ENCODE assay signal across 8 cellular contexts in the genomic region with DNA sequence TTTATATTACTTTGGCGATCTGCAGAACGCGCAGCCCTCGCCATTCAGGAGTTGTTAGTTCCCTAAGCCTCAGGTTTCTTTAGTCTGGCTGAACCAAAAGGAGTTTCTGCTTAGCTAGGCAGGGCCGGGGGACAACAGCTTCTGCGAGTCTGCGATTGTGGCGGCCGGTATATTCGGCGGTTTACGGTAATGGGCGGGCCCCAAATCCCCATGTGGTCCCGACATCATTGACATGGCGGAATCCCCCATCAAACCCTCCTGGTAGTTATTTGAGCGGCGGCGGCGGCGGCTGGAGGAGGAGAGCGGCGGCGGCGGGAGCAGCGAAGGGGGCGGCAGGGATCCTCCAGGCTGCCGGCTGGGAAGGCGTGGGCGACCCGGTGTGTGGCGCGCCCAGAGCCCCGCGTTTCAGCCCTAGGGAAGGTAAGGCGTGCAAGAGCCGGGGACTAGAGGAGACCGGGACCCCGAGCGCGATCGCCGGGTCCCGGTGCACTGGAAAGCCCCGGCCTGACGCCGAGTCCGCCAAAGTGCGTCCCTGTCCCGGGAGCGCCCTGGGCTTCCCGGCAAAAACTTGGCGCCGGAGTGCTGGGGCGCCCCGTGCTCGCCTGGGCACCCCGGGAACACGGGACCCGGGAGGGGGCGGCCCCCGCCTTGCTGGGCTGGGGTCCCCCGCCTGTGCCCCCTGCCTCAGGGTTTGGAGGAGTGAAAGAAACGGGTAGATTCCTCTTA. TPM values are rescaled to one million over a fixed set of nuclear protein-coding genes. Genes with fewer than 3 reads are reported as not detected.
DNase-seq lines count a peak whose midpoint lies in the region; ATAC-seq and TF ChIP-seq lines count a peak whose summit lies in the region.

A gene (plus strand): TSS at position 227 of the 726 bp plus-strand sequence. CDS start 72,902 bp downstream, outside the sequence.

- H3K9me3 ChIP-seq in adipocyte (ENCODE audit: control insufficient read depth, low read length) (no peaks in the 10 kb centered on the region), upper lobe of left lung (no peaks in the 10 kb centered on the region)

- peaks cover 34% of the 10 kb centered on the region for H3K4me1 ChIP-seq in adipocyte (ENCODE audit: control insufficient read depth, insufficient read depth, low read length)
- peaks cover 13 to 30% (median 24%) of the 10 kb centered on the region in 4 donors for H3K4me1 ChIP-seq in upper lobe of left lung

- peak in 2 of 4 donors; percentile 51 to 70 for TF ChIP-seq EP300 in upper lobe of left lung (IDR thresholded peaks at IDR 0.05)

- no peaks in the 10 kb centered on the region for H3K27me3 ChIP-seq in adipocyte (replicated peaks; ENCODE audit: control insufficient read depth, insufficient read depth, low read length)
- H3K27me3 ChIP-seq in upper lobe of left lung = no peaks in the 10 kb centered on the region

- ATAC-seq in HG02763 (IDR thresholded peaks at IDR 0.05; ENCODE audit: unreplicated experiment) (peak; percentile 78), upper lobe of left lung (ENCODE audit: low FRiP score in 2 of 2) (peak; percentile 93 to 96)

- DNase-seq in GM12865 (ENCODE audit: low read depth) (peak; percentile 98), NCI-H1436 (lab: John Stamatoyannopoulos, UW) (peak; percentile 95), T follicular helper cell (ENCODE audit: low read depth) (peak; percentile 86), adipocyte (ENCODE audit: low read depth) (peak; percentile 97), cardiac septum (ENCODE audit: low spot score) (peak; percentile 97), posterior cingulate gyrus (peak; percentile 91 to 99 (median 94)), upper lobe of left lung (peak; percentile 93 to 97)

- peak within 1 kb of the TSS; percentile 100 for H3K9ac ChIP-seq in adipocyte (ENCODE audit: low read length)

- TF ChIP-seq CTCF in GM12865 (IDR thresholded peaks at IDR 0.05; ENCODE audit: insufficient read depth, low read depth, low read length, missing control alignments) (no peak), upper lobe of left lung (IDR thresholded peaks at IDR 0.05) (no peak)

- WGBS in upper lobe of left lung, 2 donors = 0% methylated on average over 14 to 23 of the region's 63 CpGs

- peaks cover 5% of the 10 kb centered on the region for H3K36me3 ChIP-seq in adipocyte (ENCODE audit: control insufficient read depth, insufficient read depth, low read length, severe bottlenecking)
- no peaks in the 10 kb centered on the region for H3K36me3 ChIP-seq in upper lobe of left lung

- TF ChIP-seq POLR2A in upper lobe of left lung (IDR thresholded peaks at IDR 0.05) = peak in 3 of 4 donors; percentile 91 to 95 (median 94)

- H3K4me3 ChIP-seq in GM12865 (ENCODE audit: low read depth, low read length) (peak within 1 kb of the TSS; percentile 96), adipocyte (ENCODE audit: low read length) (peak within 1 kb of the TSS; percentile 94), upper lobe of left lung (peak within 1 kb of the TSS; percentile 76 to 98 (median 87))

- H3K27ac ChIP-seq in upper lobe of left lung = peak within 1 kb of the TSS; percentile 94 to 99 (median 98)

- intact Hi-C loops in cardiac septum (cut with DNase I) (loop anchor here (2.0 to 10.0 kb wide), 9 partner anchors 38 to 385 kb away; a partner anchor contains a TSS), posterior cingulate gyrus (cut with DNase I) (loop anchor here (10.0 kb wide), 5 partner anchors 95 to 395 kb away; a partner anchor contains a TSS)

RNA-seq across cellular contexts. Expression of the gene that starts here (rescaled TPM):
- total RNA-seq in cardiac septum (139 TPM), upper lobe of left lung (100 to 1,000 TPM in 5 of 6 donors, 10 to 100 TPM in 1; 73.3 to 167 (median 119) TPM)

Comparison
In these comparisons a context has a peak if more than half of its experiments do, and no peak if none do; other contexts are left out.
1. Peak in every context shown above with its lines: DNase-seq, ATAC-seq, H3K4me3 ChIP-seq and H3K27ac ChIP-seq.